In the genomic region with DNA sequence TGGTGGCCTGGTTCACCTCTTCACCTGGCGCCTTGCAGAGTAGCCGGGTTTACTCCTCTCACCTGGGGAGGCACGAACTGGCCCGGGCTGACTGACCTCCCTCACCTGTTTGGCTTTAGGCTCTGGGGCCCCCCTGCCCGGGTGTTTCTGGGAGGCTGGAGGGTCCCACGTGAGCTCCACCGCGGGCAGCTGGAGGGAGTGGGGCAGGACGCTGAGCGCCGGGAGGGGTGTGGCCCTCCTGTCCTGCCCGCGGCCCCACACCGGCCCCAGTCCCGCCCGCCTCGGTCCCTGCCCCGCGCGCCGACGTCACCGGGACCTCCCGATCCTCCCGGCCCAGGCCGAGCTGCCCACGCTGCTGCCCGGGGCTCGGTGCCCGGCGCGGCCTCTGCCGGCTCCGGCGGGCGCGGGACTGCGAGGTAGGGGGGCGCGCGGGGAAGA, we compare ENCODE assay signal across 8 cellular contexts. TPM values are rescaled to one million over a fixed set of nuclear protein-coding genes. Genes with fewer than 3 reads are reported as not detected.
A peak's percentile ranks its signal among the peaks of the same experiment; 100 is the strongest.
DNase-seq lines count a peak whose midpoint lies in the region; ATAC-seq and TF ChIP-seq lines count a peak whose summit lies in the region.

A gene with protein sequence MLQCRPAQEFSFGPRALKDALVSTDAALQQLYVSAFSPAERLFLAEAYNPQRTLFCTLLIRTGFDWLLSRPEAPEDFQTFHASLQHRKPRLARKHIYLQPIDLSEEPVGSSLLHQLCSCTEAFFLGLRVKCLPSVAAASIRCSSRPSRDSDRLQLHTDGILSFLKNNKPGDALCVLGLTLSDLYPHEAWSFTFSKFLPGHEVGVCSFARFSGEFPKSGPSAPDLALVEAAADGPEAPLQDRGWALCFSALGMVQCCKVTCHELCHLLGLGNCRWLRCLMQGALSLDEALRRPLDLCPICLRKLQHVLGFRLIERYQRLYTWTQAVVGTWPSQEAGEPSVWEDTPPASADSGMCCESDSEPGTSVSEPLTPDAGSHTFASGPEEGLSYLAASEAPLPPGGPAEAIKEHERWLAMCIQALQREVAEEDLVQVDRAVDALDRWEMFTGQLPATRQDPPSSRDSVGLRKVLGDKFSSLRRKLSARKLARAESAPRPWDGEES (plus strand): TSS at position 322 of the 438 bp plus-strand sequence. CDS start 12,250 bp downstream, outside the sequence.

- no peaks in the 10 kb centered on the region for H3K4me1 ChIP-seq in HEK293 (ENCODE audit: control insufficient read depth, insufficient read depth, low read length)
- H3K4me1 ChIP-seq in mesenchymal stem cell (ENCODE audit: control insufficient read depth, insufficient read depth, low read depth, low read length) = peaks cover 34% of the 10 kb centered on the region

- CTCF ChIA-PET in AG04449 (lab: Yijun Ruan, JAX) (interaction anchor here (1.2 to 1.8 kb wide), 4 partner anchors 17 to 145 kb away, joined by 3 to 4 read pairs (median 4); no protein-coding TSS in a partner anchor), HEK293 (lab: Yijun Ruan, JAX) (interaction anchor here (0.7 to 6.4 kb wide), 2 partner anchors 21 to 1094 kb away, joined by 5 to 39 read pairs; no protein-coding TSS in a partner anchor)

- peak within 1 kb of the TSS; percentile 64 for H4K91ac ChIP-seq in mesenchymal stem cell (ENCODE audit: low read length)

- peak within 1 kb of the TSS; percentile 13 for H2BK15ac ChIP-seq in mesenchymal stem cell (ENCODE audit: low read depth, poor library complexity, severe bottlenecking)

- H2BK12ac ChIP-seq in mesenchymal stem cell (ENCODE audit: low read length in 2 of 2) = no peak within 1 kb of the TSS

- 11% methylated on average over 29 of the region's 41 CpGs for WGBS in mesenchymal stem cell

- H3K9me3 ChIP-seq in HEK293 (ENCODE audit: control insufficient read depth, insufficient read depth, low read depth, low read length) = no peaks in the 10 kb centered on the region
- H3K9me3 ChIP-seq in mesenchymal stem cell (ENCODE audit: control insufficient read depth, low read length) = no peaks in the 10 kb centered on the region

- H3K23ac ChIP-seq in mesenchymal stem cell (ENCODE audit: low read length in 2 of 2) = peak within 1 kb of the TSS in 1 of 2 experiments; percentile 93

- no peak within 1 kb of the TSS for H2AFZ ChIP-seq in mesenchymal stem cell (ENCODE audit: low read depth, low read length)

- ATAC-seq in HG03439 (IDR thresholded peaks at IDR 0.05; ENCODE audit: unreplicated experiment) = no peak
- no peak for ATAC-seq in HG02884 (IDR thresholded peaks at IDR 0.05; ENCODE audit: unreplicated experiment)

- peak within 1 kb of the TSS; percentile 69 for H3K4me2 ChIP-seq in mesenchymal stem cell (ENCODE audit: low read length, poor library complexity, severe bottlenecking)

- H2BK120ac ChIP-seq in mesenchymal stem cell (ENCODE audit: low read depth, low read length) = no peak within 1 kb of the TSS

- peak within 1 kb of the TSS; percentile 47 for H4K8ac ChIP-seq in mesenchymal stem cell (ENCODE audit: low read length)

- H3K27me3 ChIP-seq in mesenchymal stem cell (ENCODE audit: control insufficient read depth in 1 of 2, insufficient read depth in 1 of 2, low read length in 2 of 2) = peaks cover 24 to 38% of the 10 kb centered on the region in 2 experiments

- H2AK5ac ChIP-seq in mesenchymal stem cell (ENCODE audit: low read length, severe bottlenecking) = no peak within 1 kb of the TSS

- H3K36me3 ChIP-seq in HEK293 (ENCODE audit: control insufficient read depth in 2 of 2, insufficient read depth in 1 of 2, low read length in 2 of 2) (no peaks in the 10 kb centered on the region), mesenchymal stem cell (ENCODE audit: control insufficient read depth in 1 of 2, insufficient read depth in 2 of 2, low read depth in 1 of 2, low read length in 2 of 2) (no peaks in the 10 kb centered on the region)

- peak within 1 kb of the TSS; percentile 24 for H2BK5ac ChIP-seq in mesenchymal stem cell (ENCODE audit: low read depth, low read length, poor library complexity, severe bottlenecking)

- no peak within 1 kb of the TSS for H3K4ac ChIP-seq in mesenchymal stem cell (ENCODE audit: low read depth in 1 of 2, low read length in 2 of 2)

- peak within 1 kb of the TSS; percentile 34 for H3K4me3 ChIP-seq in AG04449 (ENCODE audit: low read depth, low read length)
- H3K4me3 ChIP-seq in HEK293 (ENCODE audit: low read depth, low read length) = peak within 1 kb of the TSS; percentile 3; the same call in 1 of the 2 replicates
- H3K4me3 ChIP-seq in cardiac fibroblast (replicated peaks in 1 of 2; ENCODE audit: low read depth in 2 of 2, low read length in 2 of 2) = peak within 1 kb of the TSS; percentile 27 to 28
- peak within 1 kb of the TSS; percentile 46 to 51 for H3K4me3 ChIP-seq in mesenchymal stem cell (ENCODE audit: insufficient read depth in 1 of 2, low read depth in 1 of 2, low read length in 2 of 2)

- no peaks in the 10 kb centered on the region for H3K79me1 ChIP-seq in mesenchymal stem cell (replicated peaks; ENCODE audit: low read length, poor library complexity, severe bottlenecking)

- DNase-seq in AG04449 (ENCODE audit: low read depth, low spot score) (no peak), cardiac fibroblast (ENCODE audit: low read depth in 2 of 2) (no peak), mesenchymal stem cell (no peak), NCI-H2107 treated with DMSO at 0.1 percent for 48 hours (lab: John Stamatoyannopoulos, UW; ENCODE audit: unreplicated experiment) (no peak), NCI-H1092 (lab: John Stamatoyannopoulos, UW) (no peak)

- TF ChIP-seq CTCF in AG04449 (IDR thresholded peaks at IDR 0.05; ENCODE audit: insufficient read depth, low read length, missing control alignments) (no peak), HEK293 (tag by site-specific recombination; IDR thresholded peaks at IDR 0.05) (no peak), cardiac fibroblast (IDR thresholded peaks at IDR 0.05; ENCODE audit: low read depth, low read length) (no peak)

- no peak within 1 kb of the TSS for H3K27ac ChIP-seq in HEK293 (ENCODE audit: extremely low read depth, low read depth, low read length)
- H3K27ac ChIP-seq in mesenchymal stem cell (ENCODE audit: low read length, poor library complexity, severe bottlenecking) = peak within 1 kb of the TSS; percentile 8

- H3K9ac ChIP-seq in mesenchymal stem cell (ENCODE audit: low read length) = peak within 1 kb of the TSS; percentile 59

- H3K18ac ChIP-seq in mesenchymal stem cell (ENCODE audit: low read depth in 1 of 2, low read length in 2 of 2) = no peak within 1 kb of the TSS

- POLR2A ChIA-PET in AG04449 (lab: Yijun Ruan, JAX) (interaction anchor here (0.8 kb wide), 1 partner anchor 237 kb away, joined by 4 read pairs; no protein-coding TSS in a partner anchor), HEK293 (lab: Yijun Ruan, JAX) (no interaction called here)

- no peak within 1 kb of the TSS for H3K14ac ChIP-seq in mesenchymal stem cell (ENCODE audit: low read length in 2 of 2)

TF ChIP-seq in HEK293, 187 proteins besides CTCF, POLR2A, EP300 and RAD21 (continues in another document):
- TF ChIP-seq, protein P1, sequence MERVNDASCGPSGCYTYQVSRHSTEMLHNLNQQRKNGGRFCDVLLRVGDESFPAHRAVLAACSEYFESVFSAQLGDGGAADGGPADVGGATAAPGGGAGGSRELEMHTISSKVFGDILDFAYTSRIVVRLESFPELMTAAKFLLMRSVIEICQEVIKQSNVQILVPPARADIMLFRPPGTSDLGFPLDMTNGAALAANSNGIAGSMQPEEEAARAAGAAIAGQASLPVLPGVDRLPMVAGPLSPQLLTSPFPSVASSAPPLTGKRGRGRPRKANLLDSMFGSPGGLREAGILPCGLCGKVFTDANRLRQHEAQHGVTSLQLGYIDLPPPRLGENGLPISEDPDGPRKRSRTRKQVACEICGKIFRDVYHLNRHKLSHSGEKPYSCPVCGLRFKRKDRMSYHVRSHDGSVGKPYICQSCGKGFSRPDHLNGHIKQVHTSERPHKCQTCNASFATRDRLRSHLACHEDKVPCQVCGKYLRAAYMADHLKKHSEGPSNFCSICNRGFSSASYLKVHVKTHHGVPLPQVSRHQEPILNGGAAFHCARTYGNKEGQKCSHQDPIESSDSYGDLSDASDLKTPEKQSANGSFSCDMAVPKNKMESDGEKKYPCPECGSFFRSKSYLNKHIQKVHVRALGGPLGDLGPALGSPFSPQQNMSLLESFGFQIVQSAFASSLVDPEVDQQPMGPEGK (tag by site-specific recombination; IDR thresholded peaks at IDR 0.05) = no peak
- TF ChIP-seq, protein P2, sequence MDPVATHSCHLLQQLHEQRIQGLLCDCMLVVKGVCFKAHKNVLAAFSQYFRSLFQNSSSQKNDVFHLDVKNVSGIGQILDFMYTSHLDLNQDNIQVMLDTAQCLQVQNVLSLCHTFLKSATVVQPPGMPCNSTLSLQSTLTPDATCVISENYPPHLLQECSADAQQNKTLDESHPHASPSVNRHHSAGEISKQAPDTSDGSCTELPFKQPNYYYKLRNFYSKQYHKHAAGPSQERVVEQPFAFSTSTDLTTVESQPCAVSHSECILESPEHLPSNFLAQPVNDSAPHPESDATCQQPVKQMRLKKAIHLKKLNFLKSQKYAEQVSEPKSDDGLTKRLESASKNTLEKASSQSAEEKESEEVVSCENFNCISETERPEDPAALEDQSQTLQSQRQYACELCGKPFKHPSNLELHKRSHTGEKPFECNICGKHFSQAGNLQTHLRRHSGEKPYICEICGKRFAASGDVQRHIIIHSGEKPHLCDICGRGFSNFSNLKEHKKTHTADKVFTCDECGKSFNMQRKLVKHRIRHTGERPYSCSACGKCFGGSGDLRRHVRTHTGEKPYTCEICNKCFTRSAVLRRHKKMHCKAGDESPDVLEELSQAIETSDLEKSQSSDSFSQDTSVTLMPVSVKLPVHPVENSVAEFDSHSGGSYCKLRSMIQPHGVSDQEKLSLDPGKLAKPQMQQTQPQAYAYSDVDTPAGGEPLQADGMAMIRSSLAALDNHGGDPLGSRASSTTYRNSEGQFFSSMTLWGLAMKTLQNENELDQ (tag by site-specific recombination; IDR thresholded peaks at IDR 0.05; ENCODE audit: low read depth) = no peak
- TF ChIP-seq, protein P3, sequence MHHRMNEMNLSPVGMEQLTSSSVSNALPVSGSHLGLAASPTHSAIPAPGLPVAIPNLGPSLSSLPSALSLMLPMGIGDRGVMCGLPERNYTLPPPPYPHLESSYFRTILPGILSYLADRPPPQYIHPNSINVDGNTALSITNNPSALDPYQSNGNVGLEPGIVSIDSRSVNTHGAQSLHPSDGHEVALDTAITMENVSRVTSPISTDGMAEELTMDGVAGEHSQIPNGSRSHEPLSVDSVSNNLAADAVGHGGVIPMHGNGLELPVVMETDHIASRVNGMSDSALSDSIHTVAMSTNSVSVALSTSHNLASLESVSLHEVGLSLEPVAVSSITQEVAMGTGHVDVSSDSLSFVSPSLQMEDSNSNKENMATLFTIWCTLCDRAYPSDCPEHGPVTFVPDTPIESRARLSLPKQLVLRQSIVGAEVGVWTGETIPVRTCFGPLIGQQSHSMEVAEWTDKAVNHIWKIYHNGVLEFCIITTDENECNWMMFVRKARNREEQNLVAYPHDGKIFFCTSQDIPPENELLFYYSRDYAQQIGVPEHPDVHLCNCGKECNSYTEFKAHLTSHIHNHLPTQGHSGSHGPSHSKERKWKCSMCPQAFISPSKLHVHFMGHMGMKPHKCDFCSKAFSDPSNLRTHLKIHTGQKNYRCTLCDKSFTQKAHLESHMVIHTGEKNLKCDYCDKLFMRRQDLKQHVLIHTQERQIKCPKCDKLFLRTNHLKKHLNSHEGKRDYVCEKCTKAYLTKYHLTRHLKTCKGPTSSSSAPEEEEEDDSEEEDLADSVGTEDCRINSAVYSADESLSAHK (tag by site-specific recombination; IDR thresholded peaks at IDR 0.05) = no peak

RNA-seq across cellular contexts. Expression of the gene that starts here (rescaled TPM):
- polyA plus RNA-seq in mesenchymal stem cell (2013, experiment 1 of 2) = 0.06 TPM
- polyA plus RNA-seq in mesenchymal stem cell (2013, experiment 2 of 2) = 0.07 TPM
